In the genomic region with DNA sequence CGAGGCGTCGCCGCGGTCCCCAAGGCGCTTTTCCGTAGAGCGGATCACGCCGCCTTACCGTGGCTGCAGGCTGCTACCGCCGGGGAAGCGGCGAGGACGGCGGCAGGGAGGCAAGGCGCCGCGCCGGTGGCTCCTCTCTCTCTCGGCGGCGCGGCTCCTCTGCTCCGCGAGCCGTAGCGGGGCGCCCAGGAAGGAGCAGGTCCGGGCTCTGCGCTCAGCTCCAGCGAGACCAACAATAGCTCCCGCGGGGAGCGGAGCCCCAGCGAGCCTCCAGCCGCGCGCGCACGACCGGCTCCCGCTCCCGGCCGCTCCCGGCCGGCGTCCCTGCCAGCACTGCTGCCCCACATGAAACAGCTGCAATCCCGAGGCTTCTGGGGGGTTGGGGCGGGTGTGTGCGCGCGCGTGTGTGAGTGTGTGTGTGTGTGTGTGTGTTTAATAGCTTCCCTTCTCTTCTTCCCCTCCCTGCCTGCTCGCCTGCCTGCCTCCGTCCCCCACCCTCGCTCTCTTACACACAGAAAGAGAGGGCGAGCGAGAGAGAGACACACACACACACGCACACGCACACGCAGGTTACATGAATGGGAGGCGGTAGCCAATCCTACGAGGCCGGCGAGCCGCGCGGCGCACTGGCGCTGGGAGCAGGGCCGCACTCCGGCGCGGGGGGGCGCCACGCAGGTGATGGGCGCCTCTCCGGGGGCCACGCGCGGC, we compare ENCODE assay signal across 8 cellular contexts. TPM values are rescaled to one million over a fixed set of nuclear protein-coding genes. Genes with fewer than 3 reads are reported as not detected.
DNase-seq lines count a peak whose midpoint lies in the region; ATAC-seq, FAIRE-seq and TF ChIP-seq lines count a peak whose summit lies in the region.

Gene TENM4 (minus strand): TSS at position 580 of the 708 bp plus-strand sequence. CDS start 371,086 bp downstream, outside the sequence.

- no peak within 1 kb of the TSS for H3K4me3 ChIP-seq in KMS-11 (IDR thresholded peaks at IDR 0.05; ENCODE audit: insufficient read depth, low read depth, low read length)
- H3K4me3 ChIP-seq in WI38 (ENCODE audit: low read depth, low read length) = peak within 1 kb of the TSS; percentile 60

- TF ChIP-seq CTCF in GM12874 (IDR thresholded peaks at IDR 0.05; ENCODE audit: insufficient read depth, low read depth, low read length) (peak; percentile 44), KMS-11 (conservative IDR thresholded peaks at IDR 0.05; ENCODE audit: low read depth, low read length) (no peak), WI38 (IDR thresholded peaks at IDR 0.05; ENCODE audit: low read depth, low read length) (no peak), nephron progenitor cell (IDR thresholded peaks at IDR 0.05) (peak; percentile 38)

- no peaks in the 10 kb centered on the region for H3K36me3 Mint-ChIP-seq in nephron progenitor cell (ENCODE audit: low read depth)

- peak within 1 kb of the TSS; percentile 95 for H3K4me3 Mint-ChIP-seq in nephron progenitor cell

- peaks cover 38% of the 10 kb centered on the region for H3K4me1 Mint-ChIP-seq in nephron progenitor cell

- peak within 1 kb of the TSS; percentile 94 for H2AFZ ChIP-seq in KMS-11 (ENCODE audit: low read depth)

- FAIRE-seq in frontal cortex (lab: Jason Lieb, UNC) = no peak

- H3K9ac ChIP-seq in KMS-11 = peak within 1 kb of the TSS; percentile 1; the same call in 1 of the 2 replicates

- no peaks in the 10 kb centered on the region for H3K79me2 ChIP-seq in KMS-11 (ENCODE audit: insufficient read depth, low read depth)

- peaks cover 34% of the 10 kb centered on the region for H3K27me3 ChIP-seq in KMS-11 (ENCODE audit: insufficient read depth, low read depth)

- DNase-seq in A172 (ENCODE audit: low spot score) (peak; percentile 26), frontal cortex (ENCODE audit: low spot score in 2 of 2) (peak; percentile 62 to 65), nephron progenitor cell (peak; percentile 78), GF-D8 (lab: John Stamatoyannopoulos, UW) (no peak)

- no peak within 1 kb of the TSS for H3K27ac ChIP-seq in KMS-11

- no peak for ATAC-seq in HG03196 (IDR thresholded peaks at IDR 0.05; ENCODE audit: unreplicated experiment)

- H4K20me1 ChIP-seq in KMS-11 (ENCODE audit: insufficient read depth) = no peaks in the 10 kb centered on the region

- peaks cover 11% of the 10 kb centered on the region for H3K4me1 ChIP-seq in KMS-11 (ENCODE audit: low read depth, poor library complexity, severe bottlenecking)

- no peaks in the 10 kb centered on the region for H3K36me3 ChIP-seq in KMS-11 (ENCODE audit: insufficient read depth)

- no peaks in the 10 kb centered on the region for H3K9me3 Mint-ChIP-seq in nephron progenitor cell

- peaks cover 18% of the 10 kb centered on the region for H3K27me3 Mint-ChIP-seq in nephron progenitor cell (ENCODE audit: low read depth, poor library complexity)

- peak within 1 kb of the TSS; percentile 96 for H3K27ac Mint-ChIP-seq in nephron progenitor cell

- peak within 1 kb of the TSS; percentile 99 for H3K4me2 ChIP-seq in KMS-11

RNA-seq across cellular contexts. Expression of gene TENM4, which starts in this region (rescaled TPM):
- 0.19 and 0.91 TPM in 2 replicates for total RNA-seq in A172 (2014; rRNA removed; shearing (Covaris generic))
- 55.0 TPM for total RNA-seq in frontal cortex

Comparison
In these comparisons a context has a peak if more than half of its experiments do, and no peak if none do; other contexts are left out.
1. RNA of gene TENM4 (total RNA-seq): 55.0 TPM in frontal cortex (single experiment); 0.19 to 0.91 TPM in A172; every median in the first group is over 10 times any median in the second.
2. Peak in DNase-seq in A172; RNA of the gene not detected or under 1 TPM.
3. CTCF ChIP-seq: peak in GM12874 (single experiment) and nephron progenitor cell (single experiment); none in KMS-11 (single experiment) and WI38 (single experiment).